Comparison of ENCODE assay signal across 15 cellular contexts in genomic region chr4:152103181-152103901, GRCh38.
A peak's percentile ranks its signal among the peaks of the same experiment; 100 is the strongest.
DNase-seq lines count a peak whose midpoint lies in the region; ATAC-seq and TF ChIP-seq lines count a peak whose summit lies in the region.
"Had no signal": no experiment of that assay in that cellular context is flagged by ENCODE, and none has a peak within 500 bp of the region (broad histone marks: within the 10 kb centered on the region; RNA-seq: fewer than 3 reads in every experiment).

No MANE protein-coding gene starts in this region.

- H3K9me2 ChIP-seq in GM23338 (ENCODE audit: insufficient read depth) = peaks cover 4% of the 10 kb centered on the region; the same call in 1 of the 2 replicates

- no peak for ATAC-seq in T-helper 17 cell
- no peak for ATAC-seq in GM21723 (IDR thresholded peaks at IDR 0.05; ENCODE audit: unreplicated experiment)
- ATAC-seq in GM23338 = no peak
- ATAC-seq: HepG2 had no signal

- H3K27me3 Mint-ChIP-seq in MCF 10A (ENCODE audit: insufficient read depth, unreplicated experiment) (no peaks in the 10 kb centered on the region), T-helper 17 cell (no peaks in the 10 kb centered on the region), GM23338 (ENCODE audit: insufficient read depth, low read depth, poor library complexity) (peaks cover 5% of the 10 kb centered on the region), CD14-positive monocyte (ENCODE audit: low read depth in 3 of 3) (peaks cover 0 to 3% (median 1%) of the 10 kb centered on the region in 3 donors)

- H3K4me3 ChIP-seq in breast epithelium = no peak overlapping the region
- no peak overlapping the region for H3K4me3 ChIP-seq in GM23338
- H3K4me3 ChIP-seq: adrenal gland, esophagus squamous epithelium, uterus had no signal

- no peaks in the 10 kb centered on the region for H3K79me2 ChIP-seq in GM23338 (replicated peaks; ENCODE audit: insufficient read depth)

- H3K4me3 Mint-ChIP-seq in MCF 10A (ENCODE audit: unreplicated experiment) (no peak overlapping the region), T-helper 17 cell (peak overlapping the region; percentile 89), GM23338 (no peak overlapping the region), CD14-positive monocyte (no peak overlapping the region)
- H3K4me3 Mint-ChIP-seq: B cell had no signal

- no peaks in the 10 kb centered on the region for H3K36me3 ChIP-seq in breast epithelium
- no peaks in the 10 kb centered on the region for H3K36me3 ChIP-seq in GM23338 (ENCODE audit: insufficient read depth)
- H3K36me3 ChIP-seq: adrenal gland, esophagus squamous epithelium, uterus had no signal

- H3F3A ChIP-seq in GM23338 (replicated peaks; ENCODE audit: low read depth) = no peaks in the 10 kb centered on the region

- H3K4me1 ChIP-seq in breast epithelium (no peaks in the 10 kb centered on the region), GM23338 (ENCODE audit: insufficient read depth) (peaks cover 7% of the 10 kb centered on the region; the same call in 1 of the 2 replicates)
- H3K4me1 ChIP-seq: uterus had no signal

- no peak overlapping the region for H2AFZ ChIP-seq in GM23338

- CTCF ChIA-PET in MCF 10A (lab: Yijun Ruan, JAX) = interaction anchor here (0.6 kb wide), 1 partner anchor 485 kb away, joined by 3 read pairs; no protein-coding TSS in a partner anchor

- DNase-seq in MCF 10A (ENCODE audit: unreplicated experiment) = no peak
- no peak for DNase-seq in breast epithelium (ENCODE audit: low spot score in 2 of 2)
- no peak for DNase-seq in T-helper 17 cell
- no peak for DNase-seq in epithelial cell of prostate (ENCODE audit: low read depth, low spot score)
- no peak for DNase-seq in GM23338 (ENCODE audit: low spot score)
- DNase-seq in CD14-positive monocyte (ENCODE audit: low spot score) = no peak
- DNase-seq: adrenal gland, esophagus squamous epithelium, NCI-H446 treated with DMSO at 0.1 percent for 48 hours, RPMI8226, uterus had no signal

- intact Hi-C loops in MCF 10A (cut with micrococcal nuclease) (no loop called here), breast epithelium (cut with DNase I; ENCODE audit: low total_unique reads) (no loop called here), CD14-positive monocyte (cut with micrococcal nuclease) (no loop called here)

- POLR2A ChIA-PET in MCF 10A (lab: Yijun Ruan, JAX) = no interaction called here

- TF ChIP-seq POLR2A in breast epithelium (IDR thresholded peaks at IDR 0.05) = no peak

- no peak for TF ChIP-seq CTCF in MCF 10A (IDR thresholded peaks at IDR 0.05; ENCODE audit: unreplicated experiment)
- no peak for TF ChIP-seq CTCF in breast epithelium (IDR thresholded peaks at IDR 0.05)
- TF ChIP-seq CTCF in GM23338 (conservative IDR thresholded peaks at IDR 0.05; ENCODE audit: low read depth in 2 of 2) = no peak
- no peak for TF ChIP-seq CTCF in CD14-positive monocyte (IDR thresholded peaks at IDR 0.05)

- no peaks in the 10 kb centered on the region for H3K9me3 Mint-ChIP-seq in MCF 10A (ENCODE audit: unreplicated experiment)
- no peaks in the 10 kb centered on the region; the same call in 2 of the 3 replicates for H3K9me3 Mint-ChIP-seq in GM23338
- H3K9me3 Mint-ChIP-seq in CD14-positive monocyte = peaks cover 0 to 2% (median 0%) of the 10 kb centered on the region in 7 donors

- peaks cover 35% of the 10 kb centered on the region for H3K4me1 Mint-ChIP-seq in MCF 10A (ENCODE audit: insufficient read depth, unreplicated experiment)
- peaks cover 57% of the 10 kb centered on the region for H3K4me1 Mint-ChIP-seq in T-helper 17 cell
- peaks cover 15% of the 10 kb centered on the region for H3K4me1 Mint-ChIP-seq in GM23338
- peaks cover 19% of the 10 kb centered on the region for H3K4me1 Mint-ChIP-seq in CD14-positive monocyte

- no peaks in the 10 kb centered on the region for H3K36me3 Mint-ChIP-seq in MCF 10A (ENCODE audit: insufficient read depth, unreplicated experiment)
- H3K36me3 Mint-ChIP-seq in T-helper 17 cell (ENCODE audit: low read depth) = peaks cover 4% of the 10 kb centered on the region
- H3K36me3 Mint-ChIP-seq in GM23338 (ENCODE audit: low read depth) = no peaks in the 10 kb centered on the region
- no peaks in the 10 kb centered on the region for H3K36me3 Mint-ChIP-seq in CD14-positive monocyte

- BruUV-seq in MCF 10A (replicated peaks; lab: Mats Ljungman, UMichigan) = no TSS peak

- H3K9me3 ChIP-seq in breast epithelium (no peaks in the 10 kb centered on the region), T-helper 17 cell (ENCODE audit: control insufficient read depth, low read length, poor library complexity, severe bottlenecking) (no peaks in the 10 kb centered on the region)
- H3K9me3 ChIP-seq: adrenal gland, esophagus squamous epithelium, uterus had no signal

- peak overlapping the region; percentile 36 for H3K27ac Mint-ChIP-seq in MCF 10A (ENCODE audit: low read depth, unreplicated experiment)
- peak overlapping the region; percentile 96 for H3K27ac Mint-ChIP-seq in T-helper 17 cell
- H3K27ac Mint-ChIP-seq in GM23338 = no peak overlapping the region; the same call in 1 of the 2 replicates
- no peak overlapping the region for H3K27ac Mint-ChIP-seq in CD14-positive monocyte
- H3K27ac Mint-ChIP-seq: B cell had no signal

- H3K27ac ChIP-seq in breast epithelium (no peak overlapping the region), epithelial cell of prostate (peak overlapping the region; percentile 76), temporal lobe (ENCODE audit: low read depth, low read length) (peak overlapping the region; percentile 50), GM23338 (ENCODE audit: low read depth) (no peak overlapping the region)
- H3K27ac ChIP-seq: uterus had no signal

- no peaks in the 10 kb centered on the region for H3K27me3 ChIP-seq in breast epithelium
- H3K27me3 ChIP-seq in GM23338 (ENCODE audit: insufficient read depth) = no peaks in the 10 kb centered on the region
- H3K27me3 ChIP-seq: adrenal gland, esophagus squamous epithelium, uterus had no signal

- H3K4me2 ChIP-seq in GM23338 = no peak overlapping the region

- no peaks in the 10 kb centered on the region for H4K20me1 ChIP-seq in GM23338 (replicated peaks; ENCODE audit: insufficient read depth)

TF ChIP-seq in GM23338, 12 proteins besides CTCF, POLR2A, EP300 and RAD21:
- no peak for TF ChIP-seq EZH2 (IDR thresholded peaks at IDR 0.05; ENCODE audit: low read depth, unreplicated experiment)
- TF ChIP-seq EZH2phosphoT487 (IDR thresholded peaks at IDR 0.05; ENCODE audit: unreplicated experiment) = no peak
- no peak for TF ChIP-seq ZNF114 (CRISPR knock-in tag; IDR thresholded peaks at IDR 0.05)

Comparison
In these comparisons a context has a peak if more than half of its experiments do, and no peak if none do; other contexts are left out.
1. H3K27ac Mint-ChIP-seq: peak in MCF 10A (single experiment) and T-helper 17 cell (single experiment); none in GM23338 (single experiment) and CD14-positive monocyte (0 of 7).
2. H3K27ac ChIP-seq: peak in epithelial cell of prostate (single experiment) and temporal lobe (single experiment); none in breast epithelium (0 of 2) and GM23338 (single experiment).